ENCODE assay signal across 7 cellular contexts in the genomic region with DNA sequence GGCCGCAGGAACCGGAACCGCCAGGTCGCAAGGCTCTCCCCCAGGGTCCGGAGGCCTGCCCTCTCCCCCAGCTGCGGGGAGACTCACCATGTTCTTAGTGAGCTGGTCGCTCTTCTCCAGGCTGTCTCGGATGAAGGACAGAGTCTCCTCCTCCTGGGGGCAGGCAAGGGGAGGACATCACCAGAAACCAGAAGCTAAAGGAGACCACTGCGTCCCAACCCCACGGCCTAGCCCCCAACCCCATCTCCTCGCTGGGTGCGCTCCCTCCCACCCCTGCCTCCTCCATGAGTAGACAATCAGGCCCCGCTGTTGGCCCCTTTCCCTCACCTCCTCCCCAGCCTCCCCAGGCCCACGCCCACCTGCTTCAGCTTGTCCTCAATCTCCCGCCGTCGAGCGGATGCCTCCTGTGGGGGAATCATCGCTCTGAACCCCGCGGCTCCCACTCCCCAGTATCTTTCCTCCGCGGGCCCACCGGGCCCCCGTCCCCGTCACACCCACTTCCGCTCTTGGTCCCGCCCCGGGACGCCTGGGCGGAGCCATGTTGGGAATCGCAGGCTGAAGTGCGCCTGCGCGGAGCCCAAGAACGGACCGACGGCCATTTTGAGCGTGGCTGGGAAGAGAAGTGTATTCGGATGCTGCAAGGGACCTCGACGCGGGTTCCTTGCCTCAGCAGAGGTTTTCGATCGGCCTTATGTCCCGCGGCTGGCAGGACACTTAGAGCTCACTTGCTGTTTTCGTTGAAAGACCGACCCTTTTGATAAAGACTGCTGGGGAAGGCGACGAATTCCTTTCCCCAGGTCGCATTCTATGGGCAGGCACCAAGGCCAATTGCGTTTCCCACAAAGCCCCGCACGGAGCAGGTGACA. TPM values are rescaled to one million over a fixed set of nuclear protein-coding genes. Genes with fewer than 3 reads are reported as not detected.
DNase-seq lines count a peak whose midpoint lies in the region; ATAC-seq and TF ChIP-seq lines count a peak whose summit lies in the region.

A gene with protein sequence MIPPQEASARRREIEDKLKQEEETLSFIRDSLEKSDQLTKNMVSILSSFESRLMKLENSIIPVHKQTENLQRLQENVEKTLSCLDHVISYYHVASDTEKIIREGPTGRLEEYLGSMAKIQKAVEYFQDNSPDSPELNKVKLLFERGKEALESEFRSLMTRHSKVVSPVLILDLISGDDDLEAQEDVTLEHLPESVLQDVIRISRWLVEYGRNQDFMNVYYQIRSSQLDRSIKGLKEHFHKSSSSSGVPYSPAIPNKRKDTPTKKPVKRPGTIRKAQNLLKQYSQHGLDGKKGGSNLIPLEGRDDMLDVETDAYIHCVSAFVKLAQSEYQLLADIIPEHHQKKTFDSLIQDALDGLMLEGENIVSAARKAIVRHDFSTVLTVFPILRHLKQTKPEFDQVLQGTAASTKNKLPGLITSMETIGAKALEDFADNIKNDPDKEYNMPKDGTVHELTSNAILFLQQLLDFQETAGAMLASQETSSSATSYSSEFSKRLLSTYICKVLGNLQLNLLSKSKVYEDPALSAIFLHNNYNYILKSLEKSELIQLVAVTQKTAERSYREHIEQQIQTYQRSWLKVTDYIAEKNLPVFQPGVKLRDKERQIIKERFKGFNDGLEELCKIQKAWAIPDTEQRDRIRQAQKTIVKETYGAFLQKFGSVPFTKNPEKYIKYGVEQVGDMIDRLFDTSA (minus strand): TSS at position 514 of the 866 bp plus-strand sequence. CDS start 95 bp downstream, at position 419.

- H3K27me3 ChIP-seq in WERI-Rb-1 (ENCODE audit: insufficient read depth, low read depth, severe bottlenecking) (no peaks in the 10 kb centered on the region), breast epithelium (no peaks in the 10 kb centered on the region)

- TF ChIP-seq POLR2A in breast epithelium (IDR thresholded peaks at IDR 0.05), result peak; percentile 28

- H3K27ac Mint-ChIP-seq in immature natural killer cell, result peak within 1 kb of the TSS; percentile 84 to 98 (median 96)

- H3K4me3 ChIP-seq in WERI-Rb-1 (ENCODE audit: low read depth, low read length) (peak within 1 kb of the TSS; percentile 62), breast epithelium (peak within 1 kb of the TSS; percentile 63 to 88 (median 87))

- peak within 1 kb of the TSS; percentile 89 to 97 (median 93) for H3K4me3 Mint-ChIP-seq in immature natural killer cell

- DNase-seq in NCI-H2196 treated with DMSO at 0.1 percent for 48 hours (lab: John Stamatoyannopoulos, UW; ENCODE audit: unreplicated experiment) (peak; percentile 92), WERI-Rb-1 (peak; percentile 95), breast epithelium (ENCODE audit: low spot score in 2 of 2) (peak; percentile 86 to 91), immature natural killer cell (peak; percentile 89 to 92 (median 92)), smooth muscle cell of the brain vasculature (ENCODE audit: low read depth, low spot score) (peak; percentile 90)

- H3K9me3 ChIP-seq in WERI-Rb-1 (ENCODE audit: severe bottlenecking) (no peaks in the 10 kb centered on the region), breast epithelium (no peaks in the 10 kb centered on the region)

- intact Hi-C loops in breast epithelium (cut with DNase I; ENCODE audit: low total_unique reads), result no loop called here

- H3K4me1 ChIP-seq in breast epithelium, result peaks cover 0 to 14% of the 10 kb centered on the region in 2 donors

- H3K36me3 ChIP-seq in WERI-Rb-1 (peaks cover 41% of the 10 kb centered on the region), breast epithelium (no peaks in the 10 kb centered on the region)

- H3K36me3 Mint-ChIP-seq in immature natural killer cell, result peaks cover 8 to 12% (median 8%) of the 10 kb centered on the region in 3 donors

- H3K27ac ChIP-seq in WERI-Rb-1 (peak within 1 kb of the TSS; percentile 92), breast epithelium (peak within 1 kb of the TSS; percentile 88 to 89)

- H3K27me3 Mint-ChIP-seq in immature natural killer cell (ENCODE audit: low read depth in 3 of 3), result peaks cover 3 to 5% (median 4%) of the 10 kb centered on the region in 3 donors

- TF ChIP-seq CTCF in WERI-Rb-1 (IDR thresholded peaks at IDR 0.05; ENCODE audit: low read depth, low read length), result no peak
- TF ChIP-seq CTCF in breast epithelium (IDR thresholded peaks at IDR 0.05), result peak in 2 of 3 donors; percentile 10 to 13

- no peaks in the 10 kb centered on the region for H3K9me3 Mint-ChIP-seq in immature natural killer cell

- ATAC-seq in GM18502 (IDR thresholded peaks at IDR 0.05; ENCODE audit: poor library complexity, unreplicated experiment) (peak; percentile 82), HG03103 (IDR thresholded peaks at IDR 0.05; ENCODE audit: low read depth, unreplicated experiment) (peak; percentile 55)

- H3K4me1 Mint-ChIP-seq in immature natural killer cell, result peaks cover 19 to 24% of the 10 kb centered on the region in 2 donors

RNA-seq across cellular contexts. Expression of the gene that starts here (rescaled TPM):
- 100 to 1,000 TPM in 1 of 3 donors, 10 to 100 TPM in 2; 91.4 to 103 (median 93.9) TPM for total RNA-seq in breast epithelium
- polyA plus RNA-seq in immature natural killer cell, result 10 to 100 TPM; 37.2 to 78.9 (median 56.9) TPM

Comparison
In these comparisons a context has a peak if more than half of its experiments do, and no peak if none do; other contexts are left out.
1. Peak in every context shown above with its lines: DNase-seq, ATAC-seq, H3K4me3 ChIP-seq and H3K27ac ChIP-seq.